ENCODE assay signal across 1 cellular context in the genomic region with DNA sequence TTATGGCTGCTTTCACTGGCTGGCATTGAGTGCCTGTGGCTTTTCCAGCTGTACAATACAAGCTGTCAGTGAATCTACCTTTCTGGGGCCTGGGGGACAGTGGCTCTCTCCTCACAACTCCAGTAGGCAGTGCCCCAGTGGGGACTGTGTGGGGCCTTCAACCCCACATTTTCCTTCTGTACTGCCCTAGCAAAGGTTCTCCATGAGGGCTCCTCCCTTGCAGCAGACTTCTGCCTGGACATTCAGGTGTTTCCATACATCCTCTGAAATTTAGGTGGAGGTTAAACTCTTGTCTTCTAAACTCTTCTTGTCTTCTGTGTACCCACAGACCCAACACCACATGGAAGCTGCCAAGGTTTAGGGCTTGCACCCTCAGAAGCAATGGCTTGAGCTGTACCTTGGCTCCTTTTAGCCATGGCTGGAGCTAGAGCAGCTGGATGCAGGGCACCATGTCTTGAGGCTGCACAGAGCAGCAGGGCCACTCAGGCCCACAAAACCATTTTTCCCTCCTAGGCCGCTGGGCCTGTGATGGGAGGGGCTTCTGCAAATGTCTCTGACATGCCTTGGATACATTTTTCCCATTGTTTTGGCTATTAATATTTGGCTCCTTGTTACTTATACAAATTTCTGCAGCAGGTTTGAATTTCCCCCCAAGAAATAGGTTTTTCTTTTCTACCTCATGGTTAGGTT.
TF ChIP-seq lines count a peak whose summit lies in the region.

No MANE protein-coding gene starts in this region.

TF ChIP-seq in HCT116, 20 proteins besides CTCF, POLR2A, EP300 and RAD21 (continued from another document):
- TF ChIP-seq REST (IDR thresholded peaks at IDR 0.05; ENCODE audit: low read depth) (no peak), ELF1 (IDR thresholded peaks at IDR 0.05; ENCODE audit: borderline replicate concordance, low read depth) (no peak), CBX3 (IDR thresholded peaks at IDR 0.05; ENCODE audit: low read depth) (peak; percentile 66; the same call in 1 of the 2 replicates)
